9 cellular contexts compared by ENCODE assay signal in the genomic region with DNA sequence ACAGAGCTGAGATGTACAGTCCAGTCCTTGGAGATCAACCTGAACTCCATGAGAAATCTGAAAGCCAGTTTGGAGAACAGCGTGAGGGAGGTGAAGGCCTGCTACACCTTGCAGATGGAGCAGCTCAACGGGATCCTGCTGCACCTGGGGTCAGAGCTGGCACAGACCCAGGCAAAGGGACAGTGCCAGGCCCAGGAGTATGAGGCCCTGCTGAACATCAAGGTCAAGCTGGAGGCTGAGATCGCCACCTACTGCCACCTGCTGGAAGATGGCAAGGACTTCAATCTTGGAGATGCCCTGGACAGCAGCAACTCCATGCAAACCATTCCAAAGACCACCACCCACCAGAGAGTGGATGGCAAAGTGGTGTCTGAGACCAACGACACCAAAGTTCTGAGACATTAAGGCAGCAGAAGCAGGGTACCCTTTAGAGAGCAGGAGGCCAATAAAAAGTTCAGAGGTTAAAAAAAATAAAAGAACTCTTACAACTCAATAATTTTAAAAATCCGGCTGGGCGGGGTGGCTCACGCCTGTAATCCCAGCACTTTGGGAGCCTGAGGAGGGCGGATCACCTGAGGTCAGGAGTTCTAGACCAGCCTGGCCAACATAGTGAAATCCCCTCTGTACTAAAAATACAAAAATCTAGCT.
DNase-seq lines count a peak whose midpoint lies in the region; ATAC-seq, FAIRE-seq and TF ChIP-seq lines count a peak whose summit lies in the region.
"Had no signal": no experiment of that assay in that cellular context is flagged by ENCODE, and none has a peak within 500 bp of the region (broad histone marks: within the 10 kb centered on the region; RNA-seq: fewer than 3 reads in every experiment).

No MANE protein-coding gene starts in this region.

- H3K27me3 Mint-ChIP-seq in astrocyte (ENCODE audit: low read depth, unreplicated experiment), result peaks cover 19% of the 10 kb centered on the region
- H3K27me3 Mint-ChIP-seq in stimulated activated naive CD8-positive, alpha-beta T cell treated with anti-CD3 and anti-CD28 coated beads, Interleukin-15, amount 100 ng/mL, for 72 hours, result peaks cover 9% of the 10 kb centered on the region

- H3K4me1 Mint-ChIP-seq in astrocyte (ENCODE audit: low read depth, unreplicated experiment), result no peaks in the 10 kb centered on the region
- peaks cover 7% of the 10 kb centered on the region for H3K4me1 Mint-ChIP-seq in stimulated activated naive CD8-positive, alpha-beta T cell treated with anti-CD3 and anti-CD28 coated beads, Interleukin-15, amount 100 ng/mL, for 72 hours

- TF ChIP-seq POLR2A in gastrocnemius medialis (IDR thresholded peaks at IDR 0.05), result no peak

- in situ Hi-C loops in gastrocnemius medialis (cut with MboI; ENCODE audit: low sequenced_read_pairs in 4 of 4), result no loop called here

- H3K36me3 Mint-ChIP-seq in astrocyte (ENCODE audit: low read depth, unreplicated experiment), result no peaks in the 10 kb centered on the region

- peak; percentile 23 for TF ChIP-seq CTCF in astrocyte (IDR thresholded peaks at IDR 0.05; ENCODE audit: insufficient read depth, low read depth, low read length)
- peak; percentile 60 for TF ChIP-seq CTCF in lower lobe of right lung (IDR thresholded peaks at IDR 0.05)
- TF ChIP-seq CTCF in gastrocnemius medialis (IDR thresholded peaks at IDR 0.05 in 4 of 5, conservative IDR thresholded peaks at IDR 0.05 in 1 of 5), result peak in 2 of 5 experiments; percentile 13 to 34

- no peak for ATAC-seq in activated CD4-positive, CD25-positive, alpha-beta regulatory T cell treated with anti-CD3 and anti-CD28 coated beads, Interleukin-2, amount 50 U/mL, for 24 hours
- ATAC-seq in lower lobe of right lung, result no peak
- no peak for ATAC-seq in stimulated activated naive CD8-positive, alpha-beta T cell treated with anti-CD3 and anti-CD28 coated beads, Interleukin-15, amount 100 ng/mL, for 72 hours
- ATAC-seq in gastrocnemius medialis, result no peak

- DNase-seq in activated CD4-positive, CD25-positive, alpha-beta regulatory T cell treated with anti-CD3 and anti-CD28 coated beads, Interleukin-2, amount 50 U/mL, for 16 hours (ENCODE audit: low read depth, low spot score), result peak; percentile 13
- DNase-seq in SHP77 (lab: John Stamatoyannopoulos, UW) (peak; percentile 86 to 90), astrocyte (ENCODE audit: low read depth) (no peak), lower lobe of right lung (peak; percentile 5), gastrocnemius medialis (no peak), NCI-H1436 (lab: John Stamatoyannopoulos, UW) (no peak)
- peak; percentile 43 to 50 for DNase-seq in stimulated activated naive CD8-positive, alpha-beta T cell treated with anti-CD3 and anti-CD28 coated beads, Interleukin-15, amount 100 ng/mL, for 72 hours

- H3K27ac Mint-ChIP-seq in astrocyte (ENCODE audit: unreplicated experiment), result no peak overlapping the region
- H3K27ac Mint-ChIP-seq in stimulated activated naive CD8-positive, alpha-beta T cell treated with anti-CD3 and anti-CD28 coated beads, Interleukin-15, amount 100 ng/mL, for 72 hours, result peak overlapping the region in 1 of 2 donors; percentile 49

- no peaks in the 10 kb centered on the region for H3K4me1 ChIP-seq in astrocyte (ENCODE audit: insufficient read depth, low read length)
- no peaks in the 10 kb centered on the region for H3K4me1 ChIP-seq in lower lobe of right lung
- H3K4me1 ChIP-seq in gastrocnemius medialis, result no peaks in the 10 kb centered on the region

- FAIRE-seq in astrocyte (lab: Jason Lieb, UNC), result no peak

- H3K9me3 ChIP-seq in astrocyte (ENCODE audit: insufficient read depth, low read depth, low read length) (peaks cover 6% of the 10 kb centered on the region), lower lobe of right lung (no peaks in the 10 kb centered on the region), gastrocnemius medialis (no peaks in the 10 kb centered on the region)

- H3K9me3 Mint-ChIP-seq in astrocyte (ENCODE audit: unreplicated experiment), result peaks cover 27% of the 10 kb centered on the region
- no peaks in the 10 kb centered on the region for H3K9me3 Mint-ChIP-seq in stimulated activated naive CD8-positive, alpha-beta T cell treated with anti-CD3 and anti-CD28 coated beads, Interleukin-15, amount 100 ng/mL, for 72 hours

- H2AFZ ChIP-seq in astrocyte (ENCODE audit: low read depth, low read length), result no peak overlapping the region

- intact Hi-C loops in lower lobe of right lung (cut with DNase I) (no loop called here), gastrocnemius medialis (cut with DNase I; ENCODE audit: low total_unique reads) (no loop called here)

- no peak overlapping the region for H3K4me2 ChIP-seq in astrocyte (ENCODE audit: low read length)

- H3K4me3 Mint-ChIP-seq in astrocyte (ENCODE audit: unreplicated experiment), result no peak overlapping the region
- H3K4me3 Mint-ChIP-seq in stimulated activated naive CD8-positive, alpha-beta T cell treated with anti-CD3 and anti-CD28 coated beads, Interleukin-15, amount 100 ng/mL, for 72 hours, result no peak overlapping the region

- no peak overlapping the region for H3K9ac ChIP-seq in astrocyte (ENCODE audit: low read length)

- H3K27me3 ChIP-seq in astrocyte (ENCODE audit: insufficient read depth, low read length) (peaks cover 2% of the 10 kb centered on the region), lower lobe of right lung (ENCODE audit: low read depth) (peaks cover 3% of the 10 kb centered on the region), gastrocnemius medialis (peaks cover 0 to 3% (median 2%) of the 10 kb centered on the region in 3 donors)

- no peak overlapping the region for H3K27ac ChIP-seq in astrocyte (ENCODE audit: low read depth, low read length)
- H3K27ac ChIP-seq in lower lobe of right lung, result no peak overlapping the region
- no peak overlapping the region for H3K27ac ChIP-seq in gastrocnemius medialis
- H3K27ac ChIP-seq: epithelial cell of prostate had no signal

- H3K4me3 ChIP-seq in astrocyte (ENCODE audit: insufficient read depth, low read depth, low read length) (no peak overlapping the region), lower lobe of right lung (no peak overlapping the region), gastrocnemius medialis (no peak overlapping the region)

- no peaks in the 10 kb centered on the region for H3K79me2 ChIP-seq in astrocyte (ENCODE audit: insufficient read depth, low read length)

- H4K20me1 ChIP-seq in astrocyte (ENCODE audit: insufficient read depth, low read length), result no peaks in the 10 kb centered on the region

- H3K36me3 ChIP-seq in astrocyte (ENCODE audit: insufficient read depth, low read length), result no peaks in the 10 kb centered on the region
- H3K36me3 ChIP-seq in lower lobe of right lung, result no peaks in the 10 kb centered on the region
- H3K36me3 ChIP-seq in gastrocnemius medialis, result no peaks in the 10 kb centered on the region

Comparison
In these comparisons a context has a peak if more than half of its experiments do, and no peak if none do; other contexts are left out.
1. DNase-seq: peak in activated CD4-positive, CD25-positive, alpha-beta regulatory T cell treated with anti-CD3 and anti-CD28 coated beads, Interleukin-2, amount 50 U/mL, for 16 hours (single experiment), SHP77 (2 of 2), lower lobe of right lung (single experiment) and stimulated activated naive CD8-positive, alpha-beta T cell treated with anti-CD3 and anti-CD28 coated beads, Interleukin-15, amount 100 ng/mL, for 72 hours (2 of 2); none in astrocyte (single experiment), gastrocnemius medialis (0 of 2) and NCI-H1436 (single experiment).